ENCODE assay signal across 22 cellular contexts in the genomic region with DNA sequence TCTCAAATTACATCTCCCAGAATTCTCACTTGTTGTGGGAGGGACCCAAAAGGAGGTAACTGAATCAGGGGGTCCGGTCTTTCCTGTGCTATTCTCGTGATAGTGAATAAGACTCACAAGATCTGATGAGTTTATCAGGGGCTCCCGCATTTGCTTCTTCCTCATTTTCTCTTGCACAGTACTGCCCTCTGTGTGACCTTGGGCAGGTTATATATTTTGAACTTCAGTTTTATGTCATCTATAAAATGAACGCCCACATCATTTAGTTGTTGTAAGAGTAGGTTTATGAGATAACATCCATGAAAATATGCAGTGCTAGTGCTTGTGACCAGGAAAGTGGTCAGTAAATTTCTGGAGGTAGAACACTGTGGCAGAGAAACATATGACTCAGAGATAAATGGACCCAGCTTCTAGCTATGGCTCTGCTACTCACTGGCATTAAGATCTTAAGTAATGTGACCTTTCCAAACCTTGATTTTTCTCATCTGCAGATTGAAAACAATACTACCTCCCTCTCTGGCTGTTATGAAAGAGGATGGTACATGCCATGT.
"Had no signal": no experiment of that assay in that cellular context is flagged by ENCODE, and none has a peak within 500 bp of the region (broad histone marks: within the 10 kb centered on the region; RNA-seq: fewer than 3 reads in every experiment).

No MANE protein-coding gene starts in this region.

- H3K9me3 Mint-ChIP-seq: activated CD4-positive, alpha-beta T cell treated with anti-CD3 and anti-CD28 coated beads, Interleukin-2, amount 10 ng/mL, durations not matched to agents 7 days and 5 days; activated naive CD4-positive, alpha-beta T cell treated with anti-CD3 and anti-CD28 coated beads, Interleukin-2, amount 50 U/mL, for 72 hours; memory B cell; stimulated activated naive CD8-positive, alpha-beta T cell treated with anti-CD3 and anti-CD28 coated beads, Interleukin-15, Interleukin-2, amounts not matched to agents 100 ng/mL and 50 ng/mL, for 24 hours; T-helper 1 cell treated with Interleukin-12 subunit alpha and Interleukin-12 subunit beta and Interleukin-4 antibody, amounts not matched to agents 30 μg/mL and 1 μg/mL, for 36 hours had no signal

- H3K4me3 Mint-ChIP-seq: activated CD4-positive, alpha-beta T cell treated with anti-CD3 and anti-CD28 coated beads, Interleukin-2, amount 10 ng/mL, durations not matched to agents 7 days and 5 days; memory B cell; naive thymus-derived CD4-positive, alpha-beta T cell; stimulated activated naive CD8-positive, alpha-beta T cell treated with anti-CD3 and anti-CD28 coated beads, Interleukin-15, Interleukin-2, amounts not matched to agents 100 ng/mL and 50 ng/mL, for 24 hours; T-helper 1 cell treated with Interleukin-12 subunit alpha and Interleukin-12 subunit beta and Interleukin-4 antibody, amounts not matched to agents 30 μg/mL and 1 μg/mL, for 36 hours had no signal

- H3K36me3 Mint-ChIP-seq: activated naive CD4-positive, alpha-beta T cell treated with anti-CD3 and anti-CD28 coated beads, Interleukin-2, amount 50 U/mL, for 72 hours; naive thymus-derived CD4-positive, alpha-beta T cell had no signal

- H3K27ac Mint-ChIP-seq: activated CD4-positive, alpha-beta T cell treated with anti-CD3 and anti-CD28 coated beads, Interleukin-2, amount 10 ng/mL, durations not matched to agents 7 days and 5 days; activated naive CD4-positive, alpha-beta T cell treated with anti-CD3 and anti-CD28 coated beads, Interleukin-2, amount 50 U/mL, for 72 hours; memory B cell; naive thymus-derived CD4-positive, alpha-beta T cell; progenitor cell of endocrine pancreas; stimulated activated naive CD8-positive, alpha-beta T cell treated with anti-CD3 and anti-CD28 coated beads, Interleukin-15, Interleukin-2, amounts not matched to agents 100 ng/mL and 50 ng/mL, for 24 hours; T-helper 1 cell treated with Interleukin-12 subunit alpha and Interleukin-12 subunit beta and Interleukin-4 antibody, amounts not matched to agents 30 μg/mL and 1 μg/mL, for 36 hours had no signal

- H3K9me3 ChIP-seq: ascending aorta, esophagus muscularis mucosa, gastroesophageal sphincter, heart left ventricle, right atrium auricular region, tibial artery had no signal

- H3K27ac ChIP-seq: ascending aorta, esophagus muscularis mucosa, gastroesophageal sphincter, heart left ventricle, right atrium auricular region, tibial artery, VCaP had no signal

- ATAC-seq: activated naive CD4-positive, alpha-beta T cell treated with anti-CD3 and anti-CD28 coated beads, Interleukin-2, amount 50 U/mL, for 72 hours; gastroesophageal sphincter; naive thymus-derived CD4-positive, alpha-beta T cell had no signal

- H3K4me1 Mint-ChIP-seq: activated CD4-positive, alpha-beta T cell treated with anti-CD3 and anti-CD28 coated beads, Interleukin-2, amount 10 ng/mL, durations not matched to agents 7 days and 5 days; memory B cell; naive thymus-derived CD4-positive, alpha-beta T cell had no signal

- H3K27me3 ChIP-seq: ascending aorta, esophagus muscularis mucosa, gastroesophageal sphincter, heart left ventricle, right atrium auricular region, tibial artery had no signal

- DNase-seq: activated CD4-positive, alpha-beta T cell treated with anti-CD3 and anti-CD28 coated beads, Interleukin-2, amount 10 ng/mL, durations not matched to agents 7 days and 5 days; activated CD4-positive, CD25-positive, alpha-beta regulatory T cell treated with anti-CD3 and anti-CD28 coated beads, Interleukin-2, amount 50 U/mL, for 72 hours; activated T-cell treated with anti-CD3 and anti-CD28 coated beads, Interleukin-2, amount 50 U/mL, for 1 hour; central memory CD4-positive, alpha-beta T cell; dermis blood vessel endothelial cell; effector CD8-positive, alpha-beta T cell; heart left ventricle; left cardiac atrium; naive thymus-derived CD4-positive, alpha-beta T cell; stimulated activated CD4-positive, alpha-beta T cell treated with anti-CD3 and anti-CD28 coated beads, Interleukin-4, amount 100 ng/mL, for 24 hours; T1000; tibial artery had no signal

- H3K4me3 ChIP-seq: ascending aorta, esophagus muscularis mucosa, gastroesophageal sphincter, heart left ventricle, right atrium auricular region, tibial artery had no signal

- H3K4me1 ChIP-seq: ascending aorta, tibial artery had no signal

- H3K27me3 Mint-ChIP-seq: memory B cell; progenitor cell of endocrine pancreas; stimulated activated naive CD8-positive, alpha-beta T cell treated with anti-CD3 and anti-CD28 coated beads, Interleukin-15, Interleukin-2, amounts not matched to agents 100 ng/mL and 50 ng/mL, for 24 hours had no signal
